Comparison of ENCODE assay signal across 1 cellular context in the genomic region with DNA sequence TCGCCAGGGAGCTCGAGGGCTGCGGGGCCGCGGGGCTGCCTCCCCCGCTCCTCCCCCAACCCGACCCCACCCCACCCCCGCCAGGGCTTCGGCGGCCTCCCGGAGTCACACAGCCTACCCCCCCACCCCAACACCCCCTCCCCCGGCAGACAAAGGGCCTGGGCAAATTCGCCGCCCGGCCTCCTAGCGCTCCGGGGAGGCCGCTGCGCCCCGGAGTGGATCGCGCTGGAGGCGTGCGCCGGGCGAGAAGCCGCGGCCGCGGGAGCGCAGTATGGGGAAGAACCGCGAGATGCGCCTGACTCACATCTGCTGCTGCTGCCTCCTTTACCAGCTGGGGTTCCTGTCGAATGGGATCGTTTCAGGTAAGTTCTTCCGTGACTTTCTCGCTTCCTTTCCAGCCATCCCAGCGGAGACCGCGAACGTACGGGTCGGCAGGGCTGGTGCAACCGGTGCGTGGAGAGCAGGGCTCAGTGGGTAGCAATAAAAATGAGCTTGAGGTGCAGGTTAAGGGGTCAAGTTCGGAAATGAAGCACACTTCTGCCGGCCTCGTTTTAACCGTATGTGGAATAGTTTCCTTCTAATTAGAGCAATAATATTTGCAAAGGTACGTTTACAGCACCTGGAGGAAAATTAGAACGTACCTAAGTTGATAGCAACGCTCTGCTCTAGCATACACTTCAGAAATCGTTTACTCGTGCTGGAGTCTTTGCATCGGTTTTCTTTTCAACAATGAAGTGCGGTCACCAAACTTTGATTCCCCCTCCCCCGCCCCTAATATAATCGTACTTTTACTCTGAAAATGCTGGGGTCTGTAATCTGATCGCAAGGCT.
TF ChIP-seq lines count a peak whose summit lies in the region.

A gene with protein sequence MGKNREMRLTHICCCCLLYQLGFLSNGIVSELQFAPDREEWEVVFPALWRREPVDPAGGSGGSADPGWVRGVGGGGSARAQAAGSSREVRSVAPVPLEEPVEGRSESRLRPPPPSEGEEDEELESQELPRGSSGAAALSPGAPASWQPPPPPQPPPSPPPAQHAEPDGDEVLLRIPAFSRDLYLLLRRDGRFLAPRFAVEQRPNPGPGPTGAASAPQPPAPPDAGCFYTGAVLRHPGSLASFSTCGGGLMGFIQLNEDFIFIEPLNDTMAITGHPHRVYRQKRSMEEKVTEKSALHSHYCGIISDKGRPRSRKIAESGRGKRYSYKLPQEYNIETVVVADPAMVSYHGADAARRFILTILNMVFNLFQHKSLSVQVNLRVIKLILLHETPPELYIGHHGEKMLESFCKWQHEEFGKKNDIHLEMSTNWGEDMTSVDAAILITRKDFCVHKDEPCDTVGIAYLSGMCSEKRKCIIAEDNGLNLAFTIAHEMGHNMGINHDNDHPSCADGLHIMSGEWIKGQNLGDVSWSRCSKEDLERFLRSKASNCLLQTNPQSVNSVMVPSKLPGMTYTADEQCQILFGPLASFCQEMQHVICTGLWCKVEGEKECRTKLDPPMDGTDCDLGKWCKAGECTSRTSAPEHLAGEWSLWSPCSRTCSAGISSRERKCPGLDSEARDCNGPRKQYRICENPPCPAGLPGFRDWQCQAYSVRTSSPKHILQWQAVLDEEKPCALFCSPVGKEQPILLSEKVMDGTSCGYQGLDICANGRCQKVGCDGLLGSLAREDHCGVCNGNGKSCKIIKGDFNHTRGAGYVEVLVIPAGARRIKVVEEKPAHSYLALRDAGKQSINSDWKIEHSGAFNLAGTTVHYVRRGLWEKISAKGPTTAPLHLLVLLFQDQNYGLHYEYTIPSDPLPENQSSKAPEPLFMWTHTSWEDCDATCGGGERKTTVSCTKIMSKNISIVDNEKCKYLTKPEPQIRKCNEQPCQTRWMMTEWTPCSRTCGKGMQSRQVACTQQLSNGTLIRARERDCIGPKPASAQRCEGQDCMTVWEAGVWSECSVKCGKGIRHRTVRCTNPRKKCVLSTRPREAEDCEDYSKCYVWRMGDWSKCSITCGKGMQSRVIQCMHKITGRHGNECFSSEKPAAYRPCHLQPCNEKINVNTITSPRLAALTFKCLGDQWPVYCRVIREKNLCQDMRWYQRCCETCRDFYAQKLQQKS (plus strand): TSS at position 178 of the 830 bp plus-strand sequence. CDS start 94 bp downstream, at position 272.

TF ChIP-seq in endothelial cell of umbilical vein, 7 proteins besides CTCF, POLR2A, EP300 and RAD21:
- TF ChIP-seq FOS (IDR thresholded peaks at IDR 0.05; ENCODE audit: borderline replicate concordance, insufficient read depth, low read length) (no peak), EZH2 (IDR thresholded peaks at IDR 0.05; ENCODE audit: borderline replicate concordance, low read depth, low read length, severe bottlenecking) (peak; percentile 27), MYC (IDR thresholded peaks at IDR 0.05; ENCODE audit: low read depth, low read length) (no peak)
